ENCODE assay signal across 11 cellular contexts in the genomic region with DNA sequence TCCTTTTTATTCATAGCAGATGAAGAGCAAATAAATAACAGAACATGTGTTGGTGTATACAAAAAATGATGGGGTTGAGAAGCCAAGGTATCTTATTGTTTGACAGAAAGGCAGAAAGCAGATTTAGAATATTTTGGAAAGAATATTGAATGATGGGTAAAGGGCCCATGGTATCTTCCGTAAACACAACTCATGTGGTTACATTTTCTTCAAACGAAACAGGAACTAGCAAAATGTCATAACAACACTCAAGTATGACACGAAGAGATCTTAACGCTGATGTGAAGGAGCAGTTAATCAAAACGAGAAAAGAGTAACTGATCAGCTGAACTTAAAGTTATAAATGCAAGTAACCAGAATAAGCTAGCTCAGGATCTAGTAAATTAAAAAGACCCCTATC.
DNase-seq lines count a peak whose midpoint lies in the region; ATAC-seq and TF ChIP-seq lines count a peak whose summit lies in the region.
"Had no signal": no experiment of that assay in that cellular context is flagged by ENCODE, and none has a peak within 500 bp of the region (broad histone marks: within the 10 kb centered on the region; RNA-seq: fewer than 3 reads in every experiment).

No MANE protein-coding gene starts in this region.

- H3K4me3 ChIP-seq in thyroid gland (replicated peaks in 1 of 3) (no peak overlapping the region), upper lobe of left lung (no peak overlapping the region)
- H3K4me3 ChIP-seq: neural progenitor cell had no signal

- H3K4me3 Mint-ChIP-seq in activated B cell treated with CpG ODN at 0.5 μM for 24 hours: peak overlapping the region; percentile 58
- H3K4me3 Mint-ChIP-seq: neural progenitor cell had no signal

- H3K4me1 Mint-ChIP-seq in activated B cell treated with CpG ODN at 0.5 μM for 24 hours: peaks cover 52% of the 10 kb centered on the region
- H3K4me1 Mint-ChIP-seq: neural progenitor cell had no signal

- CTCF ChIA-PET in activated B cell treated with CpG ODN at 0.5 μM for 24 hours (lab: Charles Lee): no interaction called here

- H3K36me3 ChIP-seq in thyroid gland (no peaks in the 10 kb centered on the region), upper lobe of left lung (no peaks in the 10 kb centered on the region)
- H3K36me3 ChIP-seq: neural progenitor cell had no signal

- peak overlapping the region; percentile 85 for H3K27ac Mint-ChIP-seq in activated B cell treated with CpG ODN at 0.5 μM for 24 hours
- H3K27ac Mint-ChIP-seq: neural progenitor cell had no signal

- no peaks in the 10 kb centered on the region for H3K36me3 Mint-ChIP-seq in activated B cell treated with CpG ODN at 0.5 μM for 24 hours (ENCODE audit: low read depth)
- H3K36me3 Mint-ChIP-seq: neural progenitor cell had no signal

- H3K9me3 Mint-ChIP-seq in activated B cell treated with CpG ODN at 0.5 μM for 24 hours: peaks cover 19% of the 10 kb centered on the region
- H3K9me3 Mint-ChIP-seq: neural progenitor cell had no signal

- TF ChIP-seq CTCF in activated B cell treated with CpG ODN at 0.5 μM for 24 hours (IDR thresholded peaks at IDR 0.05): no peak
- TF ChIP-seq CTCF in thyroid gland (IDR thresholded peaks at IDR 0.05): no peak
- no peak for TF ChIP-seq CTCF in upper lobe of left lung (IDR thresholded peaks at IDR 0.05)

- H3K27me3 ChIP-seq in thyroid gland (no peaks in the 10 kb centered on the region), upper lobe of left lung (no peaks in the 10 kb centered on the region)
- H3K27me3 ChIP-seq: neural progenitor cell had no signal

- POLR2A ChIA-PET in activated B cell treated with CpG ODN at 0.5 μM for 24 hours (lab: Charles Lee): no interaction called here

- ATAC-seq in GM19397 (IDR thresholded peaks at IDR 0.05; ENCODE audit: unreplicated experiment): peak; percentile 59
- ATAC-seq in HG03442 (IDR thresholded peaks at IDR 0.05; ENCODE audit: unreplicated experiment): peak; percentile 67
- peak; percentile 82 for ATAC-seq in activated B cell treated with CpG ODN at 0.5 μM for 24 hours (ENCODE audit: low read depth)
- no peak for ATAC-seq in upper lobe of left lung (ENCODE audit: low FRiP score in 2 of 2)
- ATAC-seq in Right ventricle myocardium inferior: no peak
- ATAC-seq: Panc1 had no signal

- H3K27me3 Mint-ChIP-seq in activated B cell treated with CpG ODN at 0.5 μM for 24 hours: no peaks in the 10 kb centered on the region

- no peak for TF ChIP-seq EP300 in upper lobe of left lung (IDR thresholded peaks at IDR 0.05)

- intact Hi-C loops in activated B cell treated with CpG ODN at 0.5 μM for 24 hours (cut with micrococcal nuclease) (loop anchor here (10.0 kb wide), 1 partner anchor 581 kb away; no protein-coding TSS in a partner anchor), thyroid gland (cut with DNase I) (no loop called here), Right ventricle myocardium inferior (cut with DNase I) (no loop called here)

- H3K4me1 ChIP-seq in thyroid gland (no peaks in the 10 kb centered on the region), upper lobe of left lung (no peaks in the 10 kb centered on the region)
- H3K4me1 ChIP-seq: neural progenitor cell had no signal

- H3K27ac ChIP-seq in thyroid gland (no peak overlapping the region), upper lobe of left lung (no peak overlapping the region)
- H3K27ac ChIP-seq: neural progenitor cell had no signal

- H3K9me3 ChIP-seq in thyroid gland (no peaks in the 10 kb centered on the region), upper lobe of left lung (no peaks in the 10 kb centered on the region)

- TF ChIP-seq POLR2A in thyroid gland (IDR thresholded peaks at IDR 0.05): no peak
- TF ChIP-seq POLR2A in upper lobe of left lung (IDR thresholded peaks at IDR 0.05): no peak

- peak; percentile 62 for DNase-seq in GF-D8 (lab: John Stamatoyannopoulos, UW)
- no peak for DNase-seq in activated B cell treated with CpG ODN at 0.5 μM for 24 hours
- no peak for DNase-seq in thyroid gland
- no peak for DNase-seq in upper lobe of left lung
- no peak for DNase-seq in Right ventricle myocardium inferior (ENCODE audit: missing footprints)
- DNase-seq in effector CD8-positive, alpha-beta T cell (lab: John Stamatoyannopoulos, UW): no peak
- DNase-seq: stimulated activated naive CD4-positive, alpha-beta T cell treated with Interleukin-2 at 50 U/mL for 16 hours had no signal

- WGBS in thyroid gland, 2 donors: 58 to 70% methylated on average over 5 of the region's 5 CpGs
- 27% methylated on average over 5 of the region's 5 CpGs for WGBS in upper lobe of left lung, 2 donors

Comparison
In these comparisons a context has a peak if more than half of its experiments do, and no peak if none do; other contexts are left out.
1. ATAC-seq: peak in GM19397 (single experiment), HG03442 (single experiment) and activated B cell treated with CpG ODN at 0.5 μM for 24 hours (single experiment); none in upper lobe of left lung (0 of 2) and Right ventricle myocardium inferior (single experiment).